In genomic region chr2:40409734-40410133, GRCh38 we compare ENCODE assay signal across 21 cellular contexts. TPM values are rescaled to one million over a fixed set of nuclear protein-coding genes. Genes with fewer than 3 reads are reported as not detected.
"Had no signal": no experiment of that assay in that cellular context is flagged by ENCODE, and none has a peak within 500 bp of the region (broad histone marks: within the 10 kb centered on the region; RNA-seq: fewer than 3 reads in every experiment).

No MANE protein-coding gene starts in this region.

- H3K27ac Mint-ChIP-seq: IgD-negative memory B cell had no signal

- H3K4me2 ChIP-seq: KMS-11 had no signal

- H3K36me3 Mint-ChIP-seq: IgD-negative memory B cell had no signal

- H3K27ac ChIP-seq: KMS-11, SJCRH30 had no signal

- ATAC-seq: K562, SK-N-SH treated with all-trans-retinoic acid at 6 μM for 48 hours had no signal

- H3K27me3 Mint-ChIP-seq: IgD-negative memory B cell had no signal

- H3K36me3 ChIP-seq: SJCRH30 had no signal

- DNase-seq: Kasumi-1, MM.1S, NCI-H1092 treated with DMSO at 0.1 percent for 48 hours, NCI-H1436, NCI-H187, NCI-H2029, NCI-H2081 treated with DMSO at 0.1 percent for 48 hours, NCI-H2171, NCI-H226, NCI-H446, NCI-H510A, NCI-H524 treated with DMSO at 0.1 percent for 48 hours, NCI-H69, NCI-H774, RPMI8226, SHP77 treated with DMSO at 0.1 percent for 48 hours, SJCRH30 had no signal

- H3K9me3 Mint-ChIP-seq: IgD-negative memory B cell had no signal

- H3K4me1 Mint-ChIP-seq: IgD-negative memory B cell had no signal

- H3K4me3 ChIP-seq: K562, SJCRH30 had no signal

- H3K4me3 Mint-ChIP-seq: IgD-negative memory B cell had no signal

- H3K9ac ChIP-seq: KMS-11 had no signal

- H3K9me3 ChIP-seq: SJCRH30 had no signal

- H3K27me3 ChIP-seq: SJCRH30 had no signal

RNA-seq across cellular contexts. Expression of gene SLC8A1, which starts 42.2 kb away (rescaled TPM):
- total RNA-seq: K562 had no signal
- polyA plus RNA-seq: IgD-negative memory B cell, K562 had no signal
